Comparison of ENCODE assay signal across 1 cellular context in genomic region chr7:135335628-135336139, GRCh38.
TF ChIP-seq lines count a peak whose summit lies in the region.

No MANE protein-coding gene starts in this region.

TF ChIP-seq in HepG2, 621 proteins besides CTCF, POLR2A, EP300 and RAD21 (continued from another document and continues in another):
- TF ChIP-seq SALL2 (CRISPR knock-in tag; IDR thresholded peaks at IDR 0.05) = 0 out of 2 replicates have a peak, but pooled peaks have one; percentile 60
- TF ChIP-seq ZHX2 (IDR thresholded peaks at IDR 0.05; ENCODE audit: low read depth) = no peak
- no peak for TF ChIP-seq ZHX2 (CRISPR knock-in tag; IDR thresholded peaks at IDR 0.05; ENCODE audit: borderline replicate concordance)
- TF ChIP-seq THAP11 (CRISPR knock-in tag; IDR thresholded peaks at IDR 0.05) = 0 out of 2 replicates have a peak, but pooled peaks have one; percentile 48
- TF ChIP-seq ZNF777 (CRISPR knock-in tag; IDR thresholded peaks at IDR 0.05) = no peak
- TF ChIP-seq RARG (CRISPR knock-in tag; IDR thresholded peaks at IDR 0.05; ENCODE audit: low read depth) = no peak
- TF ChIP-seq TCF7 (IDR thresholded peaks at IDR 0.05; ENCODE audit: low read depth) = no peak
- no peak for TF ChIP-seq ZNF138 (CRISPR knock-in tag; IDR thresholded peaks at IDR 0.05; ENCODE audit: low read depth)
- TF ChIP-seq KDM3A (CRISPR knock-in tag; IDR thresholded peaks at IDR 0.05; ENCODE audit: low read depth) = 0 out of 2 replicates have a peak, but pooled peaks have one; percentile 34
- peak; percentile 69; the same call in 1 of the 2 replicates for TF ChIP-seq ZNF891 (CRISPR knock-in tag; IDR thresholded peaks at IDR 0.05)
- TF ChIP-seq ZNF747 (CRISPR knock-in tag; IDR thresholded peaks at IDR 0.05; ENCODE audit: borderline replicate concordance) = peak; percentile 73; the same call in 1 of the 2 replicates
- TF ChIP-seq KAT8 (CRISPR knock-in tag; IDR thresholded peaks at IDR 0.05) = peak; percentile 42; the same call in 1 of the 2 replicates
- no peak for TF ChIP-seq LBX2 (CRISPR knock-in tag; IDR thresholded peaks at IDR 0.05; ENCODE audit: borderline replicate concordance)
- TF ChIP-seq ZNF274 (CRISPR knock-in tag; IDR thresholded peaks at IDR 0.05) = peak; percentile 70; the same call in 1 of the 2 replicates
- 0 out of 2 replicates have a peak, but pooled peaks have one; percentile 19 for TF ChIP-seq ZNF770 (CRISPR knock-in tag; IDR thresholded peaks at IDR 0.05)
- TF ChIP-seq ZNF30 (CRISPR knock-in tag; IDR thresholded peaks at IDR 0.05) = no peak
- TF ChIP-seq ZNF614 (CRISPR knock-in tag; IDR thresholded peaks at IDR 0.05; ENCODE audit: borderline replicate concordance) = peak; percentile 62; the same call in 1 of the 2 replicates
- TF ChIP-seq RCOR2 (CRISPR knock-in tag; IDR thresholded peaks at IDR 0.05) = no peak
- no peak for TF ChIP-seq RFXANK (CRISPR knock-in tag; IDR thresholded peaks at IDR 0.05)
- TF ChIP-seq CREM (IDR thresholded peaks at IDR 0.05) = no peak
- TF ChIP-seq CREM (CRISPR knock-in tag; IDR thresholded peaks at IDR 0.05) = no peak
- TF ChIP-seq SIX1 (CRISPR knock-in tag; IDR thresholded peaks at IDR 0.05; ENCODE audit: borderline replicate concordance) = no peak
- TF ChIP-seq DNMT1 (CRISPR knock-in tag; IDR thresholded peaks at IDR 0.05) = no peak
- 0 out of 2 replicates have a peak, but pooled peaks have one; percentile 35 for TF ChIP-seq ZNF746 (CRISPR knock-in tag; IDR thresholded peaks at IDR 0.05)
- TF ChIP-seq TGIF2 (CRISPR knock-in tag; IDR thresholded peaks at IDR 0.05) = peak; percentile 86
- TF ChIP-seq MED1 (CRISPR knock-in tag; IDR thresholded peaks at IDR 0.05) = peak; percentile 51; the same call in 1 of the 2 replicates
- no peak for TF ChIP-seq ZSCAN12 (CRISPR knock-in tag; IDR thresholded peaks at IDR 0.05)
- peak; percentile 57; the same call in 1 of the 2 replicates for TF ChIP-seq ZBED4 (CRISPR knock-in tag; IDR thresholded peaks at IDR 0.05; ENCODE audit: borderline replicate concordance)
- no peak for TF ChIP-seq CBX1 (IDR thresholded peaks at IDR 0.05; ENCODE audit: low read depth)
- no peak for TF ChIP-seq HMGXB3 (CRISPR knock-in tag; IDR thresholded peaks at IDR 0.05; ENCODE audit: borderline replicate concordance)
- TF ChIP-seq PCBP2 (optimal IDR thresholded peaks at IDR 0.05; ENCODE audit: low read depth, low read length, poor library complexity, severe bottlenecking) = no peak
- no peak for TF ChIP-seq CC2D1A (CRISPR knock-in tag; IDR thresholded peaks at IDR 0.05)
- TF ChIP-seq SNAPC4 (CRISPR knock-in tag; IDR thresholded peaks at IDR 0.05) = no peak
- peak; percentile 64; the same call in 1 of the 2 replicates for TF ChIP-seq ELF4 (CRISPR knock-in tag; IDR thresholded peaks at IDR 0.05; ENCODE audit: borderline replicate concordance)
- no peak for TF ChIP-seq ZNF296 (CRISPR knock-in tag; conservative IDR thresholded peaks at IDR 0.05)
- no peak for TF ChIP-seq ZNF567 (CRISPR knock-in tag; IDR thresholded peaks at IDR 0.05; ENCODE audit: borderline replicate concordance)
- TF ChIP-seq ZNF460 (CRISPR knock-in tag; IDR thresholded peaks at IDR 0.05; ENCODE audit: borderline replicate concordance) = no peak
- TF ChIP-seq ZFP36 (IDR thresholded peaks at IDR 0.05; ENCODE audit: borderline replicate concordance, low read depth, low read length, partially characterized antibody) = no peak
- peak; percentile 79; the same call in 1 of the 2 replicates for TF ChIP-seq ZNF547 (CRISPR knock-in tag; IDR thresholded peaks at IDR 0.05)
